30 cellular contexts compared by ENCODE assay signal in the genomic region with DNA sequence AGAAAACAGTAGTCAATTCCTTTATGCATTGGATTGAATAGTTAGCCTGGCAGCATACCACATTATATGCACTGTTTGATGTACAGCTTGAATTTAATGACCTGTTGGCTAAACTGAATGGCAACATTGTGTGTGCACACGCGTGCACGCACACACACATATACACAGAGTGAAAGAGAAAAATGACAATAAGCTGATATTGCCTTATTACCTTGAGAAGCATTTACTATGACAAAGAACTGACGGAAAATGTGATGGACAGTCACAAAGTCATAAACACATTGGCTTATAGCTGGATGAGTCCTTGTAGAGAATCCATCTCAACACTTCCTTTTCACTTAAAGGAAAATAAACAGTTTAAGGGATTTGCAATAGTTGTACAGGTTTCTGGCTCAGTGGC. TPM values are rescaled to one million over a fixed set of nuclear protein-coding genes. Genes with fewer than 3 reads are reported as not detected.
"Had no signal": no experiment of that assay in that cellular context is flagged by ENCODE, and none has a peak within 500 bp of the region (broad histone marks: within the 10 kb centered on the region; RNA-seq: fewer than 3 reads in every experiment).

No MANE protein-coding gene starts in this region.

- H3K9me3 ChIP-seq: ovary, psoas muscle, right lobe of liver, sigmoid colon, stomach, thoracic aorta, thyroid gland, tibial nerve, upper lobe of left lung, vagina had no signal

- H3K27ac Mint-ChIP-seq: natural killer cell treated with Interleukin-12 subunit alpha and Interleukin-12 subunit beta and Interleukin-15 and Interleukin-18, amount 100 ng/mL, for 72 hours; nephron progenitor cell; neural progenitor cell; progenitor cell of endocrine pancreas; stimulated activated effector memory CD8-positive, alpha-beta T cell treated with anti-CD3 and anti-CD28 coated beads, Interleukin-12 subunit alpha, Interleukin-12 subunit beta, amount 100 ng/mL, for 72 hours; stimulated activated naive B cell treated with anti-CD40 and anti-IgM and Interleukin-4, amounts not matched to agents 10 μg/mL and 1 μg/mL and 100 μg/mL, for 72 hours; stimulated activated naive CD8-positive, alpha-beta T cell treated with anti-CD3 and anti-CD28 coated beads, Interleukin-15, Interleukin-2, amounts not matched to agents 100 ng/mL and 50 ng/mL, for 24 hours had no signal

- H3K27me3 ChIP-seq: neural progenitor cell, ovary, right lobe of liver, sigmoid colon, stomach, thyroid gland, tibial nerve, upper lobe of left lung, vagina had no signal

- H2AFZ ChIP-seq: neural progenitor cell, parathyroid adenoma had no signal

- H3K4me3 Mint-ChIP-seq: natural killer cell treated with Interleukin-12 subunit alpha and Interleukin-12 subunit beta and Interleukin-15 and Interleukin-18, amount 100 ng/mL, for 72 hours; nephron progenitor cell; neural progenitor cell; stimulated activated effector memory CD8-positive, alpha-beta T cell treated with anti-CD3 and anti-CD28 coated beads, Interleukin-12 subunit alpha, Interleukin-12 subunit beta, amount 100 ng/mL, for 72 hours; stimulated activated naive B cell treated with anti-CD40 and anti-IgM and Interleukin-4, amounts not matched to agents 10 μg/mL and 1 μg/mL and 100 μg/mL, for 72 hours; stimulated activated naive CD8-positive, alpha-beta T cell treated with anti-CD3 and anti-CD28 coated beads, Interleukin-15, Interleukin-2, amounts not matched to agents 100 ng/mL and 50 ng/mL, for 24 hours had no signal

- H3K9ac ChIP-seq: neural progenitor cell, parathyroid adenoma had no signal

- H3K36me3 ChIP-seq: neural progenitor cell, ovary, right lobe of liver, sigmoid colon, stomach, thoracic aorta, thyroid gland, tibial nerve, upper lobe of left lung, vagina had no signal

- H3K4me3 ChIP-seq: neural progenitor cell, ovary, psoas muscle, right lobe of liver, sigmoid colon, stomach, thoracic aorta, thyroid gland, tibial nerve, upper lobe of left lung, vagina had no signal

- DNase-seq: nephron progenitor cell; occipital lobe; ovary; posterior cingulate gyrus; psoas muscle; right cardiac atrium; right lobe of liver; sigmoid colon; small intestine; stimulated activated CD4-positive, alpha-beta T cell treated with anti-CD3 and anti-CD28 coated beads, Interleukin-15, amount 100 ng/mL, for 24 hours; stimulated activated CD4-positive, alpha-beta T cell treated with anti-CD3 and anti-CD28 coated beads, Interleukin-2, amount 100 ng/mL, for 24 hours; stimulated activated CD4-positive, alpha-beta T cell treated with anti-CD3 and anti-CD28 coated beads, Interleukin-2, amount 100 ng/mL, for 48 hours; stimulated activated CD4-positive, alpha-beta T cell treated with anti-CD3 and anti-CD28 coated beads, Interleukin-4, amount 100 ng/mL, for 24 hours; stimulated activated naive B cell treated with anti-CD40 and anti-IgM and Interleukin-4, amounts not matched to agents 10 μg/mL and 1 μg/mL and 100 μg/mL, for 72 hours; stimulated activated naive CD4-positive, alpha-beta T cell treated with Interleukin-2 at 50 U/mL for 16 hours; stomach; thyroid gland; trophoblast cell; upper lobe of left lung had no signal

- H3K4me2 ChIP-seq: neural progenitor cell had no signal

- FAIRE-seq: small intestine, urothelium cell line had no signal

- H3K4me1 Mint-ChIP-seq: stimulated activated naive B cell treated with anti-CD40 and anti-IgM and Interleukin-4, amounts not matched to agents 10 μg/mL and 1 μg/mL and 100 μg/mL, for 72 hours had no signal

- H3K79me2 ChIP-seq: parathyroid adenoma had no signal

- H3K27me3 Mint-ChIP-seq: natural killer cell treated with Interleukin-12 subunit alpha and Interleukin-12 subunit beta and Interleukin-15 and Interleukin-18, amount 100 ng/mL, for 72 hours; progenitor cell of endocrine pancreas; stimulated activated naive B cell treated with anti-CD40 and anti-IgM and Interleukin-4, amounts not matched to agents 10 μg/mL and 1 μg/mL and 100 μg/mL, for 72 hours; stimulated activated naive CD8-positive, alpha-beta T cell treated with anti-CD3 and anti-CD28 coated beads, Interleukin-15, Interleukin-2, amounts not matched to agents 100 ng/mL and 50 ng/mL, for 24 hours had no signal

- H3K27ac ChIP-seq: neural progenitor cell, ovary, parathyroid adenoma, psoas muscle, right lobe of liver, sigmoid colon, stomach, thoracic aorta, thyroid gland, upper lobe of left lung, vagina had no signal

- H3K9me3 Mint-ChIP-seq: natural killer cell treated with Interleukin-12 subunit alpha and Interleukin-12 subunit beta and Interleukin-15 and Interleukin-18, amount 100 ng/mL, for 72 hours; nephron progenitor cell; stimulated activated effector memory CD8-positive, alpha-beta T cell treated with anti-CD3 and anti-CD28 coated beads, Interleukin-12 subunit alpha, Interleukin-12 subunit beta, amount 100 ng/mL, for 72 hours; stimulated activated naive B cell treated with anti-CD40 and anti-IgM and Interleukin-4, amounts not matched to agents 10 μg/mL and 1 μg/mL and 100 μg/mL, for 72 hours; stimulated activated naive CD8-positive, alpha-beta T cell treated with anti-CD3 and anti-CD28 coated beads, Interleukin-15, Interleukin-2, amounts not matched to agents 100 ng/mL and 50 ng/mL, for 24 hours had no signal

- H3K36me3 Mint-ChIP-seq: natural killer cell treated with Interleukin-12 subunit alpha and Interleukin-12 subunit beta and Interleukin-15 and Interleukin-18, amount 100 ng/mL, for 72 hours; stimulated activated effector memory CD8-positive, alpha-beta T cell treated with anti-CD3 and anti-CD28 coated beads, Interleukin-12 subunit alpha, Interleukin-12 subunit beta, amount 100 ng/mL, for 72 hours; stimulated activated naive B cell treated with anti-CD40 and anti-IgM and Interleukin-4, amounts not matched to agents 10 μg/mL and 1 μg/mL and 100 μg/mL, for 72 hours had no signal

RNA-seq across cellular contexts. Expression of a gene that starts 15.5 kb away (rescaled TPM):
- total RNA-seq: renal cortical epithelial cell had no signal
